Comparison of ENCODE assay signal across 1 cellular context in genomic region chr1:51870603-51871350, GRCh38.
TF ChIP-seq lines count a peak whose summit lies in the region.

No MANE protein-coding gene starts in this region.

TF ChIP-seq in WTC11, 78 proteins besides CTCF, POLR2A, EP300 and RAD21 (continued from another document):
- TF ChIP-seq ATF2 (CRISPR knock-in tag; IDR thresholded peaks at IDR 0.05; ENCODE audit: borderline replicate concordance, low read depth) (no peak), ZBTB43 (CRISPR knock-in tag; IDR thresholded peaks at IDR 0.05) (no peak), FOXP4 (CRISPR knock-in tag; IDR thresholded peaks at IDR 0.05) (no peak), ZNF425 (CRISPR knock-in tag; conservative IDR thresholded peaks at IDR 0.05) (no peak), ATF6 (CRISPR knock-in tag; IDR thresholded peaks at IDR 0.05) (no peak), ARID4B (CRISPR knock-in tag; IDR thresholded peaks at IDR 0.05; ENCODE audit: borderline replicate concordance) (no peak), EMX1 (CRISPR knock-in tag; IDR thresholded peaks at IDR 0.05) (no peak), ZNF416 (CRISPR knock-in tag; IDR thresholded peaks at IDR 0.05) (no peak), PRDM15 (CRISPR knock-in tag; IDR thresholded peaks at IDR 0.05) (no peak), HMGA2 (CRISPR knock-in tag; IDR thresholded peaks at IDR 0.05) (no peak), GABPB1 (CRISPR knock-in tag; IDR thresholded peaks at IDR 0.05) (no peak)
